In genomic region chr20:1327241-1327653, GRCh38 we compare ENCODE assay signal across 8 cellular contexts. TPM values are rescaled to one million over a fixed set of nuclear protein-coding genes. Genes with fewer than 3 reads are reported as not detected.
DNase-seq lines count a peak whose midpoint lies in the region; ATAC-seq and TF ChIP-seq lines count a peak whose summit lies in the region.

No MANE protein-coding gene starts in this region.

- H3K4me1 ChIP-seq in lung (ENCODE audit: control insufficient read depth in 2 of 2, insufficient read depth in 2 of 2, low read length in 2 of 2) (peaks cover 21 to 39% of the 10 kb centered on the region in 2 donors), uterus (peaks cover 21 to 22% of the 10 kb centered on the region in 2 donors)

- H3K9me3 ChIP-seq in lung (ENCODE audit: control insufficient read depth in 2 of 2, insufficient read depth in 1 of 2, low read length in 1 of 2) (no peaks in the 10 kb centered on the region), uterus (no peaks in the 10 kb centered on the region)

- peak overlapping the region; percentile 100 for H3K27ac ChIP-seq in brain microvascular endothelial cell
- H3K27ac ChIP-seq in lung (ENCODE audit: low read depth in 1 of 2, low read length in 1 of 2) = peak overlapping the region; percentile 94 to 98
- peak overlapping the region; percentile 98 to 100 for H3K27ac ChIP-seq in uterus

- DNase-seq in stimulated activated CD4-positive, alpha-beta T cell treated with anti-CD3 and anti-CD28 coated beads, Interleukin-15, amount 100 ng/mL, for 24 hours = peak; percentile 34
- DNase-seq in stimulated activated CD4-positive, alpha-beta T cell treated with anti-CD3 and anti-CD28 coated beads, Interleukin-4, amount 100 ng/mL, for 4 hours = no peak
- DNase-seq in brain microvascular endothelial cell (peak; percentile 64), lung (ENCODE audit: low spot score) (no peak), uterus (peak; percentile 81 to 93), NCI-H146 (lab: John Stamatoyannopoulos, UW) (no peak), DMS114 treated with DMSO at 0.1 percent for 48 hours (lab: John Stamatoyannopoulos, UW; ENCODE audit: unreplicated experiment) (no peak), cerebellar nuclear complex (lab: John Stamatoyannopoulos, UW) (no peak)

- 61 to 80% methylated on average over 8 of the region's 8 CpGs for WGBS in lung, 2 donors

- in situ Hi-C loops in brain microvascular endothelial cell (cut with HindIII; ENCODE audit: low pct_ligation_motif_present, low sequenced_read_pairs) = no loop called here

- no peak for ATAC-seq in lung (ENCODE audit: insufficient read depth, low FRiP score)

- no peaks in the 10 kb centered on the region for H3K36me3 ChIP-seq in brain microvascular endothelial cell (replicated peaks)
- H3K36me3 ChIP-seq in lung (ENCODE audit: control insufficient read depth in 2 of 2, insufficient read depth in 2 of 2, low read length in 2 of 2) = no peaks in the 10 kb centered on the region
- no peaks in the 10 kb centered on the region for H3K36me3 ChIP-seq in uterus

- TF ChIP-seq CTCF in brain microvascular endothelial cell (IDR thresholded peaks at IDR 0.05; ENCODE audit: low read depth, low read length, missing control alignments) (no peak), lung (IDR thresholded peaks at IDR 0.05; ENCODE audit: control extremely low read depth, extremely low read depth) (no peak), uterus (IDR thresholded peaks at IDR 0.05) (no peak)

- peak in 1 of 2 donors; percentile 45 for TF ChIP-seq POLR2A in uterus (IDR thresholded peaks at IDR 0.05)

- H3K4me3 ChIP-seq in brain microvascular endothelial cell (ENCODE audit: low read depth, low read length) = peak overlapping the region; percentile 3
- no peak overlapping the region for H3K4me3 ChIP-seq in lung
- no peak overlapping the region for H3K4me3 ChIP-seq in uterus

- H3K27me3 ChIP-seq in brain microvascular endothelial cell (replicated peaks) (no peaks in the 10 kb centered on the region), lung (ENCODE audit: control insufficient read depth, insufficient read depth) (no peaks in the 10 kb centered on the region), uterus (no peaks in the 10 kb centered on the region)

- intact Hi-C loops in uterus (cut with DNase I; ENCODE audit: low total_unique reads) = no loop called here

RNA-seq across cellular contexts. Expression of gene SDCBP2, which starts 1.7 kb away (rescaled TPM):
- total RNA-seq in lung (10 to 100 TPM in 1 of 2 donors, 1 to 10 TPM in 1; 3.5 to 10.9 TPM), uterus (1 to 10 TPM in 3 of 4 donors, under 1 TPM in 1; 0.26 to 9.1 (median 5.5) TPM)
- 10 to 100 TPM; 14.2 to 18.1 TPM for polyA plus RNA-seq in lung

Comparison
In these comparisons a context has a peak if more than half of its experiments do, and no peak if none do; other contexts are left out.
1. DNase-seq: peak in stimulated activated CD4-positive, alpha-beta T cell treated with anti-CD3 and anti-CD28 coated beads, Interleukin-15, amount 100 ng/mL, for 24 hours (single experiment), brain microvascular endothelial cell (single experiment) and uterus (2 of 2); none in stimulated activated CD4-positive, alpha-beta T cell treated with anti-CD3 and anti-CD28 coated beads, Interleukin-4, amount 100 ng/mL, for 4 hours (0 of 2), lung (single experiment), NCI-H146 (single experiment), DMS114 treated with DMSO at 0.1 percent for 48 hours (single experiment) and cerebellar nuclear complex (0 of 2).
2. Peak in every context shown above with its lines, with median percentiles within 50 percentile points of each other: H3K27ac ChIP-seq.